26 cellular contexts compared by ENCODE assay signal in genomic region chr17:78493455-78494188, GRCh38.
DNase-seq lines count a peak whose midpoint lies in the region; ATAC-seq and TF ChIP-seq lines count a peak whose summit lies in the region.
"Had no signal": no experiment of that assay in that cellular context is flagged by ENCODE, and none has a peak within 500 bp of the region (broad histone marks: within the 10 kb centered on the region; RNA-seq: fewer than 3 reads in every experiment).

No MANE protein-coding gene starts in this region.

- no peaks in the 10 kb centered on the region for H3K9me3 Mint-ChIP-seq in Caco-2 (ENCODE audit: unreplicated experiment)
- H3K9me3 Mint-ChIP-seq: activated CD4-positive, alpha-beta T cell treated with anti-CD3 and anti-CD28 coated beads, Interleukin-2, amount 10 ng/mL, durations not matched to agents 7 days and 5 days; activated naive CD4-positive, alpha-beta T cell treated with anti-CD3 and anti-CD28 coated beads, Interleukin-2, amount 50 U/mL, for 72 hours; activated T-helper 2 cell treated with anti-CD3 and anti-CD28 coated beads, Interferon-gamma antibody, Interleukin-2, Interleukin-4, amounts not matched to agents 10 μg/mL and 5 μg/mL and 100 μg/mL, durations not matched to agents 14 hours and 24 hours and 36 hours; H9; IgD-negative memory B cell; T-helper 1 cell treated with Interleukin-12 subunit alpha and Interleukin-12 subunit beta and Interleukin-4 antibody, amounts not matched to agents 30 μg/mL and 1 μg/mL, for 36 hours had no signal

- in situ Hi-C loops in G401 (cut with HindIII; ENCODE audit: low sequenced_read_pairs): no loop called here

- no peak for ATAC-seq in HG02571 (IDR thresholded peaks at IDR 0.05; ENCODE audit: unreplicated experiment)
- ATAC-seq: activated CD8-positive, alpha-beta memory T cell treated with anti-CD3 and anti-CD28 coated beads, Interleukin-2, amount 10 ng/mL, durations not matched to agents 7 days and 5 days; activated naive CD4-positive, alpha-beta T cell treated with anti-CD3 and anti-CD28 coated beads, Interleukin-2, amount 50 U/mL, for 72 hours; Panc1 had no signal

- peaks cover 2% of the 10 kb centered on the region for H3K27me3 Mint-ChIP-seq in Caco-2 (ENCODE audit: insufficient read depth, unreplicated experiment)
- H3K27me3 Mint-ChIP-seq: activated CD4-positive, alpha-beta T cell treated with anti-CD3 and anti-CD28 coated beads, Interleukin-2, amount 10 ng/mL, durations not matched to agents 7 days and 5 days; activated CD8-positive, alpha-beta memory T cell treated with anti-CD3 and anti-CD28 coated beads, Interleukin-2, amount 10 ng/mL, durations not matched to agents 7 days and 5 days had no signal

- TF ChIP-seq CTCF in HEK293 (tag by site-specific recombination; IDR thresholded peaks at IDR 0.05) (no peak), right atrium auricular region (IDR thresholded peaks at IDR 0.05) (no peak), Caco-2 (IDR thresholded peaks at IDR 0.05; ENCODE audit: insufficient read depth in 1 of 2, low read depth in 1 of 2, low read length in 1 of 2, severe bottlenecking in 1 of 2, unreplicated experiment in 1 of 2) (no peak)

- H3K27ac ChIP-seq in HEK293 (ENCODE audit: extremely low read depth, low read depth, low read length): no peak overlapping the region
- peak overlapping the region; percentile 37 for H3K27ac ChIP-seq in caudate nucleus (ENCODE audit: low read depth, low read length)
- no peak overlapping the region for H3K27ac ChIP-seq in right atrium auricular region
- H3K27ac ChIP-seq: esophagus muscularis mucosa, lower lobe of right lung, prostate gland, stomach had no signal

- H3K4me1 Mint-ChIP-seq in Caco-2 (ENCODE audit: low read depth, unreplicated experiment): no peaks in the 10 kb centered on the region
- H3K4me1 Mint-ChIP-seq: activated CD4-positive, alpha-beta T cell treated with anti-CD3 and anti-CD28 coated beads, Interleukin-2, amount 10 ng/mL, durations not matched to agents 7 days and 5 days; activated CD8-positive, alpha-beta memory T cell treated with anti-CD3 and anti-CD28 coated beads, Interleukin-2, amount 10 ng/mL, durations not matched to agents 7 days and 5 days; IgD-negative memory B cell had no signal

- H3K27ac Mint-ChIP-seq in Caco-2 (ENCODE audit: unreplicated experiment): no peak overlapping the region
- H3K27ac Mint-ChIP-seq: activated CD4-positive, alpha-beta T cell treated with anti-CD3 and anti-CD28 coated beads, Interleukin-2, amount 10 ng/mL, durations not matched to agents 7 days and 5 days; activated CD8-positive, alpha-beta memory T cell treated with anti-CD3 and anti-CD28 coated beads, Interleukin-2, amount 10 ng/mL, durations not matched to agents 7 days and 5 days; activated T-helper 2 cell treated with anti-CD3 and anti-CD28 coated beads, Interferon-gamma antibody, Interleukin-2, Interleukin-4, amounts not matched to agents 10 μg/mL and 5 μg/mL and 100 μg/mL, durations not matched to agents 14 hours and 24 hours and 36 hours; H9; T-helper 1 cell treated with Interleukin-12 subunit alpha and Interleukin-12 subunit beta and Interleukin-4 antibody, amounts not matched to agents 30 μg/mL and 1 μg/mL, for 36 hours had no signal

- H3K4me3 ChIP-seq in HEK293 (ENCODE audit: low read depth, low read length): no peak overlapping the region
- H3K4me3 ChIP-seq in right atrium auricular region: no peak overlapping the region
- no peak overlapping the region for H3K4me3 ChIP-seq in Caco-2 (ENCODE audit: low read depth, low read length)
- H3K4me3 ChIP-seq: esophagus muscularis mucosa, lower lobe of right lung, prostate gland, stomach had no signal

- no peak overlapping the region for H3K4me3 Mint-ChIP-seq in Caco-2 (ENCODE audit: unreplicated experiment)
- H3K4me3 Mint-ChIP-seq: activated CD4-positive, alpha-beta T cell treated with anti-CD3 and anti-CD28 coated beads, Interleukin-2, amount 10 ng/mL, durations not matched to agents 7 days and 5 days; activated CD8-positive, alpha-beta memory T cell treated with anti-CD3 and anti-CD28 coated beads, Interleukin-2, amount 10 ng/mL, durations not matched to agents 7 days and 5 days; H9; IgD-negative memory B cell; T-helper 1 cell treated with Interleukin-12 subunit alpha and Interleukin-12 subunit beta and Interleukin-4 antibody, amounts not matched to agents 30 μg/mL and 1 μg/mL, for 36 hours had no signal

- DNase-seq in caudate nucleus (lab: John Stamatoyannopoulos, UW): no peak
- DNase-seq in right atrium auricular region (ENCODE audit: low spot score): peak; percentile 68
- DNase-seq in posterior vena cava (ENCODE audit: low spot score): peak; percentile 80
- no peak for DNase-seq in G401 (ENCODE audit: low spot score)
- DNase-seq in Caco-2: no peak
- DNase-seq: ACHN; activated CD4-positive, alpha-beta T cell treated with anti-CD3 and anti-CD28 coated beads, Interleukin-2, amount 10 ng/mL, durations not matched to agents 7 days and 5 days; activated CD8-positive, alpha-beta memory T cell treated with anti-CD3 and anti-CD28 coated beads, Interleukin-2, amount 10 ng/mL, durations not matched to agents 7 days and 5 days; central memory CD4-positive, alpha-beta T cell; effector CD8-positive, alpha-beta T cell; H9; lower lobe of right lung; NCI-H1092; NCI-H187; NCI-H526; stimulated activated CD8-positive, alpha-beta memory T cell treated with anti-CD3 and anti-CD28 coated beads, Interleukin-4, amount 100 ng/mL, for 48 hours; stomach had no signal

- no peaks in the 10 kb centered on the region for H3K9me3 ChIP-seq in HEK293 (ENCODE audit: control insufficient read depth, insufficient read depth, low read depth, low read length)
- no peaks in the 10 kb centered on the region for H3K9me3 ChIP-seq in right atrium auricular region
- no peaks in the 10 kb centered on the region for H3K9me3 ChIP-seq in Caco-2
- H3K9me3 ChIP-seq: esophagus muscularis mucosa, lower lobe of right lung, prostate gland, stomach had no signal

- POLR2A ChIA-PET in HEK293 (lab: Yijun Ruan, JAX): no interaction called here
- POLR2A ChIA-PET in Caco-2 (lab: Charles Lee): no interaction called here

- intact Hi-C loops in posterior vena cava (cut with DNase I) (loop anchor here in 1 of 2 donors (1.0 kb wide), 1 partner anchor 25 kb away; no protein-coding TSS in a partner anchor), Caco-2 (cut with micrococcal nuclease; ENCODE audit: unreplicated experiment) (no loop called here)

- no TSS peak for BruUV-seq in Caco-2 (replicated peaks; lab: Mats Ljungman, UMichigan)

- H3K36me3 ChIP-seq in HEK293 (ENCODE audit: control insufficient read depth in 2 of 2, insufficient read depth in 1 of 2, low read length in 2 of 2) (no peaks in the 10 kb centered on the region), right atrium auricular region (no peaks in the 10 kb centered on the region), Caco-2 (ENCODE audit: control insufficient read depth, insufficient read depth, low read length) (no peaks in the 10 kb centered on the region)
- H3K36me3 ChIP-seq: esophagus muscularis mucosa, lower lobe of right lung, prostate gland, stomach had no signal

- H3K27me3 ChIP-seq in right atrium auricular region (no peaks in the 10 kb centered on the region), Caco-2 (replicated peaks; ENCODE audit: control insufficient read depth, insufficient read depth, low read length) (no peaks in the 10 kb centered on the region)

- CTCF ChIA-PET in HEK293 (lab: Yijun Ruan, JAX): interaction anchor here (0.6 to 4.4 kb wide), 4 partner anchors 71 to 512 kb away, joined by 3 to 32 read pairs (median 4); no protein-coding TSS in a partner anchor
- CTCF ChIA-PET in Caco-2 (lab: Charles Lee): interaction anchor here (1.8 kb wide), 1 partner anchor 215 kb away, joined by 6 read pairs; no protein-coding TSS in a partner anchor

- H3K36me3 Mint-ChIP-seq in Caco-2 (ENCODE audit: insufficient read depth, unreplicated experiment): no peaks in the 10 kb centered on the region
- H3K36me3 Mint-ChIP-seq: activated CD8-positive, alpha-beta memory T cell treated with anti-CD3 and anti-CD28 coated beads, Interleukin-2, amount 10 ng/mL, durations not matched to agents 7 days and 5 days; activated naive CD4-positive, alpha-beta T cell treated with anti-CD3 and anti-CD28 coated beads, Interleukin-2, amount 50 U/mL, for 72 hours; IgD-negative memory B cell had no signal

- no peaks in the 10 kb centered on the region for H3K4me1 ChIP-seq in HEK293 (ENCODE audit: control insufficient read depth, insufficient read depth, low read length)
- H3K4me1 ChIP-seq in right atrium auricular region: no peaks in the 10 kb centered on the region
- no peaks in the 10 kb centered on the region for H3K4me1 ChIP-seq in Caco-2
- H3K4me1 ChIP-seq: lower lobe of right lung, prostate gland, stomach had no signal

TF ChIP-seq in HEK293, 187 proteins besides CTCF, POLR2A, EP300 and RAD21:
- 0 out of 2 replicates have a peak, but pooled peaks have one; percentile 18 for TF ChIP-seq KLF17 (tag by site-specific recombination; IDR thresholded peaks at IDR 0.05)
- 0 out of 2 replicates have a peak, but pooled peaks have one; percentile 20 for TF ChIP-seq ZBTB48 (tag by site-specific recombination; IDR thresholded peaks at IDR 0.05)
- TF ChIP-seq ZNF549 (tag by site-specific recombination; IDR thresholded peaks at IDR 0.05): no peak
- TF ChIP-seq ZNF394 (tag by site-specific recombination; IDR thresholded peaks at IDR 0.05; ENCODE audit: borderline replicate concordance): 0 out of 2 replicates have a peak, but pooled peaks have one; percentile 13
- no peak for TF ChIP-seq ZNF843 (tag by site-specific recombination; IDR thresholded peaks at IDR 0.05)

Comparison
In these comparisons a context has a peak if more than half of its experiments do, and no peak if none do; other contexts are left out.
1. DNase-seq: peak in right atrium auricular region (single experiment) and posterior vena cava (single experiment); none in caudate nucleus (0 of 61), G401 (single experiment) and Caco-2 (0 of 2).